In genomic region chr21:38467911-38468310, GRCh38 we compare ENCODE assay signal across 1 cellular context.
TF ChIP-seq lines count a peak whose summit lies in the region.

No MANE protein-coding gene starts in this region.

TF ChIP-seq in K562, 482 proteins besides CTCF, POLR2A, EP300 and RAD21 (continued from another document):
- TF ChIP-seq ZBTB11 (CRISPR knock-in tag; IDR thresholded peaks at IDR 0.05) (no peak), ZNF699 (CRISPR knock-in tag; IDR thresholded peaks at IDR 0.05; ENCODE audit: insufficient replicate concordance) (no peak), BCL6 (CRISPR knock-in tag; IDR thresholded peaks at IDR 0.05) (no peak), SOX6 (IDR thresholded peaks at IDR 0.05) (no peak), PTTG1 (tag; IDR thresholded peaks at IDR 0.05; ENCODE audit: low read depth) (no peak), GMEB1 (CRISPR knock-in tag; IDR thresholded peaks at IDR 0.05) (no peak), BCOR (IDR thresholded peaks at IDR 0.05) (no peak), GABPB2 (CRISPR knock-in tag; conservative IDR thresholded peaks at IDR 0.05) (no peak), ZNF717 (CRISPR knock-in tag; IDR thresholded peaks at IDR 0.05) (no peak)
- TF ChIP-seq, protein P1, sequence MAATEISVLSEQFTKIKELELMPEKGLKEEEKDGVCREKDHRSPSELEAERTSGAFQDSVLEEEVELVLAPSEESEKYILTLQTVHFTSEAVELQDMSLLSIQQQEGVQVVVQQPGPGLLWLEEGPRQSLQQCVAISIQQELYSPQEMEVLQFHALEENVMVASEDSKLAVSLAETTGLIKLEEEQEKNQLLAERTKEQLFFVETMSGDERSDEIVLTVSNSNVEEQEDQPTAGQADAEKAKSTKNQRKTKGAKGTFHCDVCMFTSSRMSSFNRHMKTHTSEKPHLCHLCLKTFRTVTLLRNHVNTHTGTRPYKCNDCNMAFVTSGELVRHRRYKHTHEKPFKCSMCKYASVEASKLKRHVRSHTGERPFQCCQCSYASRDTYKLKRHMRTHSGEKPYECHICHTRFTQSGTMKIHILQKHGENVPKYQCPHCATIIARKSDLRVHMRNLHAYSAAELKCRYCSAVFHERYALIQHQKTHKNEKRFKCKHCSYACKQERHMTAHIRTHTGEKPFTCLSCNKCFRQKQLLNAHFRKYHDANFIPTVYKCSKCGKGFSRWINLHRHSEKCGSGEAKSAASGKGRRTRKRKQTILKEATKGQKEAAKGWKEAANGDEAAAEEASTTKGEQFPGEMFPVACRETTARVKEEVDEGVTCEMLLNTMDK (IDR thresholded peaks at IDR 0.05; ENCODE audit: borderline replicate concordance, insufficient read depth, low read depth, low read length, poor library complexity, severe bottlenecking): no peak
TF ChIP-seq in K562: peak in this region for 0.
